20 cellular contexts compared by ENCODE assay signal in genomic region chr19:45255611-45256157, GRCh38. TPM values are rescaled to one million over a fixed set of nuclear protein-coding genes. Genes with fewer than 3 reads are reported as not detected.
"Had no signal": no experiment of that assay in that cellular context is flagged by ENCODE, and none has a peak within 500 bp of the region (broad histone marks: within the 10 kb centered on the region; RNA-seq: fewer than 3 reads in every experiment).

No MANE protein-coding gene starts in this region.

- H3K36me3 ChIP-seq: thoracic aorta, vagina had no signal

- H3K4me2 ChIP-seq: smooth muscle cell had no signal

- H3K36me3 Mint-ChIP-seq: activated CD4-positive, alpha-beta memory T cell treated with anti-CD3 and anti-CD28 coated beads for 36 hours; natural killer cell treated with Interleukin-12 subunit alpha and Interleukin-12 subunit beta and Interleukin-15 and Interleukin-18, amount 100 ng/mL, for 72 hours; stimulated activated memory B cell treated with anti-CD40 and anti-IgM and Interleukin-4, amounts not matched to agents 10 μg/mL and 1 μg/mL and 100 μg/mL, for 72 hours; type B pancreatic cell had no signal

- H3K27me3 Mint-ChIP-seq: activated CD4-positive, alpha-beta memory T cell treated with anti-CD3 and anti-CD28 coated beads for 36 hours; natural killer cell treated with Interleukin-12 subunit alpha and Interleukin-12 subunit beta and Interleukin-15 and Interleukin-18, amount 100 ng/mL, for 72 hours; stimulated activated memory B cell treated with anti-CD40 and anti-IgM and Interleukin-4, amounts not matched to agents 10 μg/mL and 1 μg/mL and 100 μg/mL, for 72 hours; type B pancreatic cell had no signal

- H3K4me3 Mint-ChIP-seq: activated CD4-positive, alpha-beta memory T cell treated with anti-CD3 and anti-CD28 coated beads for 36 hours; activated naive CD8-positive, alpha-beta T cell treated with anti-CD3 and anti-CD28 coated beads, Interleukin-2, amount 50 U/mL, for 24 hours; natural killer cell treated with Interleukin-12 subunit alpha and Interleukin-12 subunit beta and Interleukin-15 and Interleukin-18, amount 100 ng/mL, for 72 hours; stimulated activated memory B cell treated with anti-CD40 and anti-IgM and Interleukin-4, amounts not matched to agents 10 μg/mL and 1 μg/mL and 100 μg/mL, for 72 hours; type B pancreatic cell had no signal

- H3K4me3 ChIP-seq: left ventricle myocardium inferior, smooth muscle cell, thoracic aorta, vagina had no signal

- ATAC-seq: activated naive CD8-positive, alpha-beta T cell treated with anti-CD3 and anti-CD28 coated beads, Interleukin-2, amount 50 U/mL, for 24 hours; natural killer cell treated with Interleukin-12 subunit alpha and Interleukin-12 subunit beta and Interleukin-15 and Interleukin-18, amount 100 ng/mL, for 72 hours; sciatic nerve; stimulated activated memory B cell treated with anti-CD40 and anti-IgM and Interleukin-4, amounts not matched to agents 10 μg/mL and 1 μg/mL and 100 μg/mL, for 72 hours had no signal

- H3K9me3 ChIP-seq: left ventricle myocardium inferior, thoracic aorta, vagina had no signal

- DNase-seq: activated CD4-positive, alpha-beta memory T cell treated with anti-CD3 and anti-CD28 coated beads for 36 hours; activated CD4-positive, alpha-beta T cell treated with anti-CD3 and anti-CD28 coated beads for 48 hours; activated gamma-delta T cell; activated naive CD4-positive, alpha-beta T cell treated with anti-CD3 and anti-CD28 coated beads, Interleukin-2, amount 50 U/mL, for 16 hours; activated naive CD8-positive, alpha-beta T cell treated with anti-CD3 and anti-CD28 coated beads, Interleukin-2, amount 50 U/mL, for 24 hours; cerebellar nuclear complex; effector CD4-positive, alpha-beta T cell; foreskin melanocyte; kidney glomerular epithelial cell; left ventricle myocardium inferior; mammary epithelial cell; stimulated activated CD4-positive, alpha-beta T cell treated with anti-CD3 and anti-CD28 coated beads, Interleukin-15, amount 100 ng/mL, for 24 hours had no signal

- H3K27ac ChIP-seq: left ventricle myocardium inferior, thoracic aorta, vagina had no signal

- H3K27me3 ChIP-seq: vagina had no signal

- H3K27ac Mint-ChIP-seq: activated CD4-positive, alpha-beta memory T cell treated with anti-CD3 and anti-CD28 coated beads for 36 hours; activated naive CD8-positive, alpha-beta T cell treated with anti-CD3 and anti-CD28 coated beads, Interleukin-2, amount 50 U/mL, for 24 hours; stimulated activated memory B cell treated with anti-CD40 and anti-IgM and Interleukin-4, amounts not matched to agents 10 μg/mL and 1 μg/mL and 100 μg/mL, for 72 hours; type B pancreatic cell had no signal

- H3K9me3 Mint-ChIP-seq: activated CD4-positive, alpha-beta memory T cell treated with anti-CD3 and anti-CD28 coated beads for 36 hours; activated naive CD8-positive, alpha-beta T cell treated with anti-CD3 and anti-CD28 coated beads, Interleukin-2, amount 50 U/mL, for 24 hours; natural killer cell treated with Interleukin-12 subunit alpha and Interleukin-12 subunit beta and Interleukin-15 and Interleukin-18, amount 100 ng/mL, for 72 hours; stimulated activated memory B cell treated with anti-CD40 and anti-IgM and Interleukin-4, amounts not matched to agents 10 μg/mL and 1 μg/mL and 100 μg/mL, for 72 hours; type B pancreatic cell had no signal

RNA-seq across cellular contexts. Expression of gene EXOC3L2, which starts 10.5 kb away (rescaled TPM):
- total RNA-seq: activated CD4-positive, alpha-beta memory T cell treated with anti-CD3 and anti-CD28 coated beads for 36 hours; natural killer cell treated with Interleukin-12 subunit alpha and Interleukin-12 subunit beta and Interleukin-15 and Interleukin-18, amount 100 ng/mL, for 72 hours; T-helper 2 cell treated with Interferon-gamma antibody and Interleukin-4, amounts not matched to agents 100 ng/mL and 5 ng/mL, for 36 hours had no signal
